1 cellular context compared by ENCODE assay signal in the genomic region with DNA sequence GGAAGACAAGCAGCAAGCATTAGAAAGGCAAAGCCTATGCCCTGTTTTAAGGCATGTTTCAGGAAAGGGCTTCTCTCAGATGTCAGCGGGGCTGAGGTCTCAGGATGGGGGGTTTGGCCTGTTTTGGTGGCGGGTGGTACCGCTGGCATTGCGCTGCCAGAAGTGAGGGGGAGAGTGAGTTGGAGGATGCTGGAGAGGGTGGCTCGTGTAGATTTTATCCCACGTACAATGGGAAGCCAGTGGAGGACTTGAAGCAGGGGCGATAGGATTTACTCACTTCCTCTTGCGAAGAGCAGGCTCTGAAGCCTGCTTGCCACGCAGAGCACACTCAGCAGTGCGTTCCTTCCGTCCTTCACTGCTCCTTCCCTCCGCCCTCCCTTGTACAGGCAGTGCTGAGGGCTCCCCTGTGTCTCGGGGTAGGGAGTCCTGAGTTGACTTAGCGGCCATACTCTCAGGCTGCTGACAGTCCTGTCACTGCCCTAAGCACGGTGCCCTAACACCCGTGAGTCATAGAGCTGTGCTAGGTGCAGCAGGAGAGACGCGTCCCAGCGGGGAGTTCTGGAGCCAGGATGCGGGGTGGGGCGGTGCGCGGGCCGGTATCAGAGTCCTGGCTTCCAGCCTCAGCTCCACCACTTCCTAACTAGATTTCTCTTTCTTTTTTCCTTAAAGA.
TF ChIP-seq lines count a peak whose summit lies in the region.

No MANE protein-coding gene starts in this region.

TF ChIP-seq in HCT116, 20 proteins besides CTCF, POLR2A, EP300 and RAD21 (continued from another document):
- no peak for TF ChIP-seq TCF7L2 (IDR thresholded peaks at IDR 0.05; ENCODE audit: borderline replicate concordance, extremely low read depth, insufficient read depth, insufficient read length)
- TF ChIP-seq YY1 (IDR thresholded peaks at IDR 0.05; ENCODE audit: extremely low read depth, insufficient replicate concordance, low read depth, low read length), result no peak
- TF ChIP-seq CBX3 (IDR thresholded peaks at IDR 0.05; ENCODE audit: low read depth), result no peak
- TF ChIP-seq, protein P1, sequence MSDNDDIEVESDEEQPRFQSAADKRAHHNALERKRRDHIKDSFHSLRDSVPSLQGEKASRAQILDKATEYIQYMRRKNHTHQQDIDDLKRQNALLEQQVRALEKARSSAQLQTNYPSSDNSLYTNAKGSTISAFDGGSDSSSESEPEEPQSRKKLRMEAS (IDR thresholded peaks at IDR 0.05), result no peak
